Comparison of ENCODE assay signal across 1 cellular context in the genomic region with DNA sequence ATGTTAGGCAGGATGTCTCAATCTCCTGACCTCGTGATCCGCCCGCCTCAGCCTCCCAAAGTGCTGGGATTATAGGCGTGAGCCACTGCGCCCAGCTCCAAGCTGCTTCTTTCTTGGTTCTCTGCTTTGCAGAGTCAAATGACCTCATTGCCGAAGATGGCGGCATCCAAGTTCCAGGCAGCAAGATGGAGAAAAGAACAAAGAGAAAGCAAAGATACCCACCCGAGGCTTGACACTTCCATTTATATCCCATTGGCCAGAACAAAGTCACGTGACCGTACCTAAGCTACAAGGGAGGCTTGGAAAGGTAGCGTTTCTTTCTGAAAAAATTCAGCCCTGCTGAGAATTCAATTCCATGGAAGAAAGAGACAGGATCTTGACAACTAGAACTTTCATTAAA.
A peak's percentile ranks its signal among the peaks of the same experiment; 100 is the strongest.
TF ChIP-seq lines count a peak whose summit lies in the region.

No MANE protein-coding gene starts in this region.

TF ChIP-seq in K562, 482 proteins besides CTCF, POLR2A, EP300 and RAD21:
- TF ChIP-seq PHF20 (IDR thresholded peaks at IDR 0.05; ENCODE audit: partially characterized antibody) (no peak), TOE1 (IDR thresholded peaks at IDR 0.05; ENCODE audit: borderline replicate concordance) (peak; percentile 40; the same call in 1 of the 2 replicates), TOE1 (CRISPR knock-in tag; IDR thresholded peaks at IDR 0.05; ENCODE audit: borderline replicate concordance, low read depth) (no peak), CBFA2T2 (conservative IDR thresholded peaks at IDR 0.05) (0 out of 2 replicates have a peak, but pooled peaks have one; percentile 21), ZNF695 (CRISPR knock-in tag; IDR thresholded peaks at IDR 0.05) (no peak), RAD51 (IDR thresholded peaks at IDR 0.05; ENCODE audit: borderline replicate concordance, low read depth) (peak; percentile 79), HNRNPUL1 (IDR thresholded peaks at IDR 0.05; ENCODE audit: low read length) (no peak), CCNT2 (IDR thresholded peaks at IDR 0.05; ENCODE audit: borderline replicate concordance, extremely low read depth, insufficient read length, low read depth, low read length) (no peak), DACH1 (IDR thresholded peaks at IDR 0.05; ENCODE audit: partially characterized antibody) (no peak), NFYB (IDR thresholded peaks at IDR 0.05; ENCODE audit: extremely low read depth, insufficient read length) (peak; percentile 51)
- TF ChIP-seq, protein P1, sequence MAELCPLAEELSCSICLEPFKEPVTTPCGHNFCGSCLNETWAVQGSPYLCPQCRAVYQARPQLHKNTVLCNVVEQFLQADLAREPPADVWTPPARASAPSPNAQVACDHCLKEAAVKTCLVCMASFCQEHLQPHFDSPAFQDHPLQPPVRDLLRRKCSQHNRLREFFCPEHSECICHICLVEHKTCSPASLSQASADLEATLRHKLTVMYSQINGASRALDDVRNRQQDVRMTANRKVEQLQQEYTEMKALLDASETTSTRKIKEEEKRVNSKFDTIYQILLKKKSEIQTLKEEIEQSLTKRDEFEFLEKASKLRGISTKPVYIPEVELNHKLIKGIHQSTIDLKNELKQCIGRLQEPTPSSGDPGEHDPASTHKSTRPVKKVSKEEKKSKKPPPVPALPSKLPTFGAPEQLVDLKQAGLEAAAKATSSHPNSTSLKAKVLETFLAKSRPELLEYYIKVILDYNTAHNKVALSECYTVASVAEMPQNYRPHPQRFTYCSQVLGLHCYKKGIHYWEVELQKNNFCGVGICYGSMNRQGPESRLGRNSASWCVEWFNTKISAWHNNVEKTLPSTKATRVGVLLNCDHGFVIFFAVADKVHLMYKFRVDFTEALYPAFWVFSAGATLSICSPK (IDR thresholded peaks at IDR 0.05; ENCODE audit: borderline replicate concordance), result no peak
- TF ChIP-seq, protein P2, sequence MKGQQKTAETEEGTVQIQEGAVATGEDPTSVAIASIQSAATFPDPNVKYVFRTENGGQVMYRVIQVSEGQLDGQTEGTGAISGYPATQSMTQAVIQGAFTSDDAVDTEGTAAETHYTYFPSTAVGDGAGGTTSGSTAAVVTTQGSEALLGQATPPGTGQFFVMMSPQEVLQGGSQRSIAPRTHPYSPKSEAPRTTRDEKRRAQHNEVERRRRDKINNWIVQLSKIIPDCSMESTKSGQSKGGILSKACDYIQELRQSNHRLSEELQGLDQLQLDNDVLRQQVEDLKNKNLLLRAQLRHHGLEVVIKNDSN (CRISPR knock-in tag; IDR thresholded peaks at IDR 0.05), result peak; percentile 52
- TF ChIP-seq, protein P3, sequence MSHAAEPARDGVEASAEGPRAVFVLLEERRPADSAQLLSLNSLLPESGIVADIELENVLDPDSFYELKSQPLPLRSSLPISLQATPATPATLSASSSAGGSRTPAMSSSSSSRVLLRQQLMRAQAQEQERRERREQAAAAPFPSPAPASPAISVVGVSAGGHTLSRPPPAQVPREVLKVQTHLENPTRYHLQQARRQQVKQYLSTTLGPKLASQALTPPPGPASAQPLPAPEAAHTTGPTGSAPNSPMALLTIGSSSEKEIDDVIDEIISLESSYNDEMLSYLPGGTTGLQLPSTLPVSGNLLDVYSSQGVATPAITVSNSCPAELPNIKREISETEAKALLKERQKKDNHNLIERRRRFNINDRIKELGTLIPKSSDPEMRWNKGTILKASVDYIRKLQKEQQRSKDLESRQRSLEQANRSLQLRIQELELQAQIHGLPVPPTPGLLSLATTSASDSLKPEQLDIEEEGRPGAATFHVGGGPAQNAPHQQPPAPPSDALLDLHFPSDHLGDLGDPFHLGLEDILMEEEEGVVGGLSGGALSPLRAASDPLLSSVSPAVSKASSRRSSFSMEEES (CRISPR knock-in tag; IDR thresholded peaks at IDR 0.05), result peak; percentile 47
- TF ChIP-seq, protein P4, sequence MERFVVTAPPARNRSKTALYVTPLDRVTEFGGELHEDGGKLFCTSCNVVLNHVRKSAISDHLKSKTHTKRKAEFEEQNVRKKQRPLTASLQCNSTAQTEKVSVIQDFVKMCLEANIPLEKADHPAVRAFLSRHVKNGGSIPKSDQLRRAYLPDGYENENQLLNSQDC (CRISPR knock-in tag; IDR thresholded peaks at IDR 0.05), result no peak
- TF ChIP-seq, protein P5, sequence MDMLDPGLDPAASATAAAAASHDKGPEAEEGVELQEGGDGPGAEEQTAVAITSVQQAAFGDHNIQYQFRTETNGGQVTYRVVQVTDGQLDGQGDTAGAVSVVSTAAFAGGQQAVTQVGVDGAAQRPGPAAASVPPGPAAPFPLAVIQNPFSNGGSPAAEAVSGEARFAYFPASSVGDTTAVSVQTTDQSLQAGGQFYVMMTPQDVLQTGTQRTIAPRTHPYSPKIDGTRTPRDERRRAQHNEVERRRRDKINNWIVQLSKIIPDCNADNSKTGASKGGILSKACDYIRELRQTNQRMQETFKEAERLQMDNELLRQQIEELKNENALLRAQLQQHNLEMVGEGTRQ (CRISPR knock-in tag; IDR thresholded peaks at IDR 0.05), result peak; percentile 50
- TF ChIP-seq, protein P6, sequence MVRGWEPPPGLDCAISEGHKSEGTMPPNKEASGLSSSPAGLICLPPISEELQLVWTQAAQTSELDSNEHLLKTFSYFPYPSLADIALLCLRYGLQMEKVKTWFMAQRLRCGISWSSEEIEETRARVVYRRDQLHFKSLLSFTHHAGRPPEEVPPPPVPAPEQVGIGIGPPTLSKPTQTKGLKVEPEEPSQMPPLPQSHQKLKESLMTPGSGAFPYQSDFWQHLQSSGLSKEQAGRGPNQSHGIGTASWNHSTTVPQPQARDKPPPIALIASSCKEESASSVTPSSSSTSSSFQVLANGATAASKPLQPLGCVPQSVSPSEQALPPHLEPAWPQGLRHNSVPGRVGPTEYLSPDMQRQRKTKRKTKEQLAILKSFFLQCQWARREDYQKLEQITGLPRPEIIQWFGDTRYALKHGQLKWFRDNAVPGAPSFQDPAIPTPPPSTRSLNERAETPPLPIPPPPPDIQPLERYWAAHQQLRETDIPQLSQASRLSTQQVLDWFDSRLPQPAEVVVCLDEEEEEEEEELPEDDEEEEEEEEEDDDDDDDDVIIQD (CRISPR knock-in tag; IDR thresholded peaks at IDR 0.05), result no peak
